Comparison of ENCODE assay signal across 1 cellular context in genomic region chr15:26729030-26729429, GRCh38.
TF ChIP-seq lines count a peak whose summit lies in the region.

No MANE protein-coding gene starts in this region.

TF ChIP-seq in WTC11, 78 proteins besides CTCF, POLR2A, EP300 and RAD21 (continued from another document):
- TF ChIP-seq ZNF281 (CRISPR knock-in tag; IDR thresholded peaks at IDR 0.05) (no peak), ELF4 (CRISPR knock-in tag; IDR thresholded peaks at IDR 0.05; ENCODE audit: low read depth) (no peak), ETV6 (CRISPR knock-in tag; IDR thresholded peaks at IDR 0.05) (no peak), SOX15 (CRISPR knock-in tag; IDR thresholded peaks at IDR 0.05) (no peak), FOXJ3 (CRISPR knock-in tag; IDR thresholded peaks at IDR 0.05; ENCODE audit: borderline replicate concordance) (no peak), ZNF425 (CRISPR knock-in tag; conservative IDR thresholded peaks at IDR 0.05) (no peak)
- TF ChIP-seq, protein P1, sequence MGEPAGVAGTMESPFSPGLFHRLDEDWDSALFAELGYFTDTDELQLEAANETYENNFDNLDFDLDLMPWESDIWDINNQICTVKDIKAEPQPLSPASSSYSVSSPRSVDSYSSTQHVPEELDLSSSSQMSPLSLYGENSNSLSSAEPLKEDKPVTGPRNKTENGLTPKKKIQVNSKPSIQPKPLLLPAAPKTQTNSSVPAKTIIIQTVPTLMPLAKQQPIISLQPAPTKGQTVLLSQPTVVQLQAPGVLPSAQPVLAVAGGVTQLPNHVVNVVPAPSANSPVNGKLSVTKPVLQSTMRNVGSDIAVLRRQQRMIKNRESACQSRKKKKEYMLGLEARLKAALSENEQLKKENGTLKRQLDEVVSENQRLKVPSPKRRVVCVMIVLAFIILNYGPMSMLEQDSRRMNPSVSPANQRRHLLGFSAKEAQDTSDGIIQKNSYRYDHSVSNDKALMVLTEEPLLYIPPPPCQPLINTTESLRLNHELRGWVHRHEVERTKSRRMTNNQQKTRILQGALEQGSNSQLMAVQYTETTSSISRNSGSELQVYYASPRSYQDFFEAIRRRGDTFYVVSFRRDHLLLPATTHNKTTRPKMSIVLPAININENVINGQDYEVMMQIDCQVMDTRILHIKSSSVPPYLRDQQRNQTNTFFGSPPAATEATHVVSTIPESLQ (CRISPR knock-in tag; IDR thresholded peaks at IDR 0.05) = no peak
- TF ChIP-seq, protein P2, sequence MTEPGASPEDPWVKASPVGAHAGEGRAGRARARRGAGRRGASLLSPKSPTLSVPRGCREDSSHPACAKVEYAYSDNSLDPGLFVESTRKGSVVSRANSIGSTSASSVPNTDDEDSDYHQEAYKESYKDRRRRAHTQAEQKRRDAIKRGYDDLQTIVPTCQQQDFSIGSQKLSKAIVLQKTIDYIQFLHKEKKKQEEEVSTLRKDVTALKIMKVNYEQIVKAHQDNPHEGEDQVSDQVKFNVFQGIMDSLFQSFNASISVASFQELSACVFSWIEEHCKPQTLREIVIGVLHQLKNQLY (CRISPR knock-in tag; IDR thresholded peaks at IDR 0.05) = no peak
